ENCODE assay signal across 10 cellular contexts in the genomic region with DNA sequence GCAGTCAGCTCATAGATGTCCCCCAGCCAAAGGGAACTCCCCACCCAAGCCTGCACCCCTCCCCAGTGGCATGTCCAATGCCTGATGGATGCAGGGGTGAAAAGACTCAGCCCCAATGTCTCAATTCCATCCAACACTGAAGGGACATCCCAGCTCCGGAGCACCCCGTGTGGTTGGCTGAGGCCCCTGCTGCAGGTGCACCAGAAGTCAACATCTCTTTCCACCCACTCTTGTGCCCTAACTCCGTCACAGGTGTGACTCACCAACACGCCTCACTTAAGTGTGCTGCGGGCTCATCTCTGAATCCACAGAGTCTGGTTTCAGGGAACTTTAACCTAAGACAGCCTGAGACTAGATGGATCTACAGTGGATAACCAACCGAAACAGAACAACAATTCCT. TPM values are rescaled to one million over a fixed set of nuclear protein-coding genes. Genes with fewer than 3 reads are reported as not detected.
DNase-seq lines count a peak whose midpoint lies in the region; ATAC-seq and TF ChIP-seq lines count a peak whose summit lies in the region.
"Had no signal": no experiment of that assay in that cellular context is flagged by ENCODE, and none has a peak within 500 bp of the region (broad histone marks: within the 10 kb centered on the region; RNA-seq: fewer than 3 reads in every experiment).

No MANE protein-coding gene starts in this region.

- POLR2A ChIA-PET in PC-9 (lab: Charles Lee; ENCODE audit: unreplicated experiment): no interaction called here

- TF ChIP-seq CTCF in PC-9 (conservative IDR thresholded peaks at IDR 0.05) (peak; percentile 41; the same call in 1 of the 2 replicates), choroid plexus epithelial cell (conservative IDR thresholded peaks at IDR 0.05; ENCODE audit: low read depth, low read length) (peak; percentile 30), vagina (IDR thresholded peaks at IDR 0.05) (no peak)

- no peak overlapping the region for H3K4me2 ChIP-seq in PC-9

- DNase-seq in PC-9 (peak; percentile 10 to 38), choroid plexus epithelial cell (ENCODE audit: low read depth) (no peak), COLO829 (ENCODE audit: low spot score) (no peak), vagina (ENCODE audit: extremely low spot score in 2 of 2) (no peak), hippocampal formation (lab: John Stamatoyannopoulos, UW) (no peak)
- DNase-seq in stimulated activated CD4-positive, alpha-beta T cell treated with anti-CD3 and anti-CD28 coated beads, Interleukin-4, amount 100 ng/mL, for 48 hours (ENCODE audit: low read depth in 2 of 2): peak; percentile 8 to 25
- DNase-seq: effector CD8-positive, alpha-beta T cell had no signal

- no peak overlapping the region for H3K27ac ChIP-seq in PC-9
- no peak overlapping the region for H3K27ac ChIP-seq in vagina
- H3K27ac ChIP-seq: VCaP had no signal

- H3K36me3 ChIP-seq in PC-9 (ENCODE audit: low read depth): no peaks in the 10 kb centered on the region
- H3K36me3 ChIP-seq in vagina: no peaks in the 10 kb centered on the region

- H2AFZ ChIP-seq in PC-9: no peak overlapping the region

- CTCF ChIA-PET in PC-9 (lab: Charles Lee): interaction anchor here (0.5 kb wide), 1 partner anchor 324 kb away, joined by 3 read pairs; no protein-coding TSS in a partner anchor

- H3K4me1 ChIP-seq in PC-9 (replicated peaks; ENCODE audit: insufficient read depth) (no peaks in the 10 kb centered on the region), vagina (peaks cover 12% of the 10 kb centered on the region)

- H3K79me2 ChIP-seq in PC-9 (ENCODE audit: low read depth): no peaks in the 10 kb centered on the region

- no TSS peak for BruUV-seq in PC-9 (replicated peaks; lab: Mats Ljungman, UMichigan)

- no peaks in the 10 kb centered on the region for H3K27me3 ChIP-seq in PC-9 (ENCODE audit: insufficient read depth, low read depth)
- H3K27me3 ChIP-seq in vagina: no peaks in the 10 kb centered on the region

- H3K9me3 ChIP-seq in PC-9 (ENCODE audit: insufficient read depth, low read depth): no peaks in the 10 kb centered on the region
- no peaks in the 10 kb centered on the region for H3K9me3 ChIP-seq in vagina

- TF ChIP-seq POLR2A in vagina (IDR thresholded peaks at IDR 0.05): no peak

- H3K9me2 ChIP-seq in PC-9 (ENCODE audit: insufficient read depth): no peaks in the 10 kb centered on the region

- intact Hi-C loops in PC-9 (cut with micrococcal nuclease; ENCODE audit: unreplicated experiment) (no loop called here), vagina (cut with DNase I) (no loop called here)

- no peak overlapping the region for H3K4me3 ChIP-seq in PC-9
- H3K4me3 ChIP-seq in choroid plexus epithelial cell (ENCODE audit: low read depth, low read length): no peak overlapping the region
- no peak overlapping the region for H3K4me3 ChIP-seq in vagina

- peak; percentile 66 for ATAC-seq in GM18502 (IDR thresholded peaks at IDR 0.05; ENCODE audit: poor library complexity, unreplicated experiment)
- no peak for ATAC-seq in GM18873 (IDR thresholded peaks at IDR 0.05; ENCODE audit: low FRiP score, unreplicated experiment)

- no peaks in the 10 kb centered on the region for H4K20me1 ChIP-seq in PC-9 (ENCODE audit: insufficient read depth)

- no peaks in the 10 kb centered on the region for H3F3A ChIP-seq in PC-9 (ENCODE audit: insufficient read depth, low read depth)

RNA-seq across cellular contexts. Expression of a gene that starts 40.9 kb away (rescaled TPM):
- total RNA-seq in PC-9 (2021) (16.3 and 20.7 TPM in 2 replicates), vagina (8.8 TPM)

Comparison
In these comparisons a context has a peak if more than half of its experiments do, and no peak if none do; other contexts are left out.
1. DNase-seq: peak in PC-9 (2 of 2) and stimulated activated CD4-positive, alpha-beta T cell treated with anti-CD3 and anti-CD28 coated beads, Interleukin-4, amount 100 ng/mL, for 48 hours (2 of 2); none in choroid plexus epithelial cell (single experiment), COLO829 (single experiment), vagina (0 of 2) and hippocampal formation (0 of 2).
2. CTCF ChIP-seq: peak in PC-9 (single experiment) and choroid plexus epithelial cell (single experiment); none in vagina (0 of 3).